Comparison of ENCODE assay signal across 8 cellular contexts in the genomic region with DNA sequence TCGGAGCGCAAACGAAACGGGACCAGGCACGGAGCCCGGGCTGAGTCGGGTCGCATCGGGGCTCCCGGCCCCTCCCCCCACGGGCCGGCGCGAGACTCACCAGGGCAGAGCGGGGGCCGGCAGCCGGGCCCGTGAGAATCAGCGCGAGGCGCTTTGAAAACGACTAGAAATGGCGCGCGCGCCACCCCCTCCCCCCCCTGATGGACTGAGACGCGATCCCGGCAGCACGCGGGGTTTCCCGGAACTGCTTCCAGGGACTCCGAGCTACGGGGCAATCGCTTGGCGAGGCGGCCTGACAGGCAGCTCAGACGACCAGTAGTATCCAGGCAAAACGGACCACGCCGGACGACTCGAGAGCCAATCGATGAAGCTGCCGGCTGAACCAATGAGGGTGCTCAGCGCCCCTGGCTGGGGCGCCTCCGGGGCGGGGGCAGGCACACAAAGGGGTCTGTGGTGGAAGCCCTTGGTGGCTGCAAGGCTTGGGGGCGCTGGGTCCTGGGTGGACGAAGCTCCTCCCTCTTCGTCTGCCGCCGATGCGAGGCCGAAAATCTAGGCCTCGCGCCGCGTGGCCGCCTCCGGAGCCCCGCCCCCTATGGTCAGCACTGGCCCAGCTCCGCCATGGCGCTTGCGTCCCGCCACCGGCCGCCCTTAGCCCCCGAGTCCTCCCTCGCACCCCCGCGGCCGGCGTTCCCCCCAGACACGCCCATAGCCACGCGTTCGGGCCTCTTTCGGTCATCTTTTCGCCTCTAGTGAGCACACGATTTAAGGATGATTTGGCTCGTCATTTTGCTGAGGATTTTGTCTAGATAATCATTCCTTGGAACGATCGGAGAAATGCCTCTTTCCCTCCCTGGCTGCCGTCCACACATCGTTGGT. TPM values are rescaled to one million over a fixed set of nuclear protein-coding genes. Genes with fewer than 3 reads are reported as not detected.
DNase-seq lines count a peak whose midpoint lies in the region; ATAC-seq and TF ChIP-seq lines count a peak whose summit lies in the region.

A gene (minus strand): TSS at position 174 of the 876 bp plus-strand sequence. CDS start 3,276 bp downstream, outside the sequence.

- H3F3A ChIP-seq in PC-3 (ENCODE audit: low read length, unreplicated experiment) = no peaks in the 10 kb centered on the region

- intact Hi-C loops in PC-3 (cut with micrococcal nuclease) (loop anchor here (1.0 kb wide), 2 partner anchors 24 to 60 kb away; no protein-coding TSS in a partner anchor), mucosa of descending colon (cut with DNase I, micrococcal nuclease) (no loop called here)

- H3K9me3 ChIP-seq in PC-3 (ENCODE audit: low read length) = no peaks in the 10 kb centered on the region
- H3K9me3 ChIP-seq in mucosa of descending colon = no peaks in the 10 kb centered on the region

- H3K4me2 ChIP-seq in PC-3 (ENCODE audit: low read length) = peak within 1 kb of the TSS; percentile 96

- H2AFZ ChIP-seq in PC-3 (ENCODE audit: low read length) = peak within 1 kb of the TSS; percentile 87

- ATAC-seq in GM21576 (IDR thresholded peaks at IDR 0.05; ENCODE audit: unreplicated experiment) (peak; percentile 92), PC-3 (peak; percentile 95), mucosa of descending colon (peak; percentile 94)

- POLR2A ChIA-PET in PC-3 (lab: Charles Lee; ENCODE audit: unreplicated experiment) = interaction anchor here (0.6 to 1.3 kb wide), 18 partner anchors 12 to 1904 kb away, joined by 3 to 59 read pairs (median 7); a partner anchor contains a TSS

- H4K20me1 ChIP-seq in PC-3 (ENCODE audit: low read length) = peaks cover 38% of the 10 kb centered on the region

- TF ChIP-seq RAD21 in Ishikawa (IDR thresholded peaks at IDR 0.05; ENCODE audit: low read depth) = no peak

- TF ChIP-seq CTCF in PC-3 (conservative IDR thresholded peaks at IDR 0.05; ENCODE audit: low read depth, low read length) (no peak), mucosa of descending colon (IDR thresholded peaks at IDR 0.05) (no peak)

- peak within 1 kb of the TSS; percentile 86 for H3K27ac ChIP-seq in PC-3 (ENCODE audit: low read length)
- peak within 1 kb of the TSS; percentile 89 for H3K27ac ChIP-seq in epithelial cell of prostate

- peak; percentile 99 for DNase-seq in DMS153 (lab: John Stamatoyannopoulos, UW)
- peak; percentile 99 for DNase-seq in PC-3
- peak; percentile 99 for DNase-seq in activated T-cell treated with anti-CD3 and anti-CD28 coated beads for 48 hours (ENCODE audit: low read depth)
- peak; percentile 99 for DNase-seq in epithelial cell of prostate (ENCODE audit: low read depth, low spot score)
- peak; percentile 100 for DNase-seq in mucosa of descending colon
- peak; percentile 99 for DNase-seq in stimulated activated CD8-positive, alpha-beta memory T cell treated with anti-CD3 and anti-CD28 coated beads, Interleukin-4, amount 100 ng/mL, for 24 hours (ENCODE audit: low read depth)

- no TSS peak for BruUV-seq in PC-3 (replicated peaks; lab: Mats Ljungman, UMichigan)

- peak; percentile 26; the same call in 1 of the 2 replicates for TF ChIP-seq EP300 in Ishikawa (IDR thresholded peaks at IDR 0.05; ENCODE audit: borderline replicate concordance)

- H3K4me1 ChIP-seq in PC-3 (ENCODE audit: insufficient read depth, low read length) (peaks cover 26% of the 10 kb centered on the region), mucosa of descending colon (ENCODE audit: low read depth) (peaks cover 25% of the 10 kb centered on the region)

- H3K9ac ChIP-seq in PC-3 (ENCODE audit: low read length) = peak within 1 kb of the TSS; percentile 97

- peaks cover 48% of the 10 kb centered on the region for H3K79me2 ChIP-seq in PC-3 (ENCODE audit: low read length)

- CTCF ChIA-PET in PC-3 (lab: Charles Lee) = interaction anchor here (0.6 to 1.7 kb wide), 4 partner anchors 25 to 184 kb away, joined by 6 to 14 read pairs (median 8); a partner anchor contains a TSS

- peak within 1 kb of the TSS; percentile 76 for H3K4me3 ChIP-seq in PC-3 (ENCODE audit: low read length)
- H3K4me3 ChIP-seq in mucosa of descending colon = peak within 1 kb of the TSS; percentile 94

- no peaks in the 10 kb centered on the region for H3K9me2 ChIP-seq in PC-3 (replicated peaks; ENCODE audit: low read length)

- peaks cover 8% of the 10 kb centered on the region for H3K36me3 ChIP-seq in PC-3 (ENCODE audit: low read depth, low read length)
- no peaks in the 10 kb centered on the region for H3K36me3 ChIP-seq in mucosa of descending colon (ENCODE audit: low read depth)

- no peaks in the 10 kb centered on the region for H3K27me3 ChIP-seq in PC-3 (ENCODE audit: low read length)

TF ChIP-seq in Ishikawa, 13 proteins besides CTCF, POLR2A, EP300 and RAD21:
- TF ChIP-seq ZBTB7A (IDR thresholded peaks at IDR 0.05; ENCODE audit: low read depth) (peak; percentile 86), CEBPB (IDR thresholded peaks at IDR 0.05) (no peak), NFIC (IDR thresholded peaks at IDR 0.05) (no peak), CREB1 (IDR thresholded peaks at IDR 0.05; ENCODE audit: low read depth) (peak; percentile 48; the same call in 1 of the 2 replicates), EGR1 (IDR thresholded peaks at IDR 0.05) (peak; percentile 36; the same call in 1 of the 2 replicates), FOXM1 (IDR thresholded peaks at IDR 0.05; ENCODE audit: borderline replicate concordance, low read depth) (no peak), YY1 (IDR thresholded peaks at IDR 0.05; ENCODE audit: low read depth) (peak; percentile 89), TCF12 (IDR thresholded peaks at IDR 0.05; ENCODE audit: low read depth) (peak; percentile 34; the same call in 1 of the 2 replicates), TEAD4 (IDR thresholded peaks at IDR 0.05) (peak; percentile 42; the same call in 1 of the 2 replicates), TAF1 (IDR thresholded peaks at IDR 0.05; ENCODE audit: low read depth) (peak; percentile 70)
- TF ChIP-seq, protein P1, sequence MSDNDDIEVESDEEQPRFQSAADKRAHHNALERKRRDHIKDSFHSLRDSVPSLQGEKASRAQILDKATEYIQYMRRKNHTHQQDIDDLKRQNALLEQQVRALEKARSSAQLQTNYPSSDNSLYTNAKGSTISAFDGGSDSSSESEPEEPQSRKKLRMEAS (IDR thresholded peaks at IDR 0.05) = peak; percentile 85
- TF ChIP-seq, protein P2, sequence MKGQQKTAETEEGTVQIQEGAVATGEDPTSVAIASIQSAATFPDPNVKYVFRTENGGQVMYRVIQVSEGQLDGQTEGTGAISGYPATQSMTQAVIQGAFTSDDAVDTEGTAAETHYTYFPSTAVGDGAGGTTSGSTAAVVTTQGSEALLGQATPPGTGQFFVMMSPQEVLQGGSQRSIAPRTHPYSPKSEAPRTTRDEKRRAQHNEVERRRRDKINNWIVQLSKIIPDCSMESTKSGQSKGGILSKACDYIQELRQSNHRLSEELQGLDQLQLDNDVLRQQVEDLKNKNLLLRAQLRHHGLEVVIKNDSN (IDR thresholded peaks at IDR 0.05) = peak; percentile 40
- TF ChIP-seq, protein P3, sequence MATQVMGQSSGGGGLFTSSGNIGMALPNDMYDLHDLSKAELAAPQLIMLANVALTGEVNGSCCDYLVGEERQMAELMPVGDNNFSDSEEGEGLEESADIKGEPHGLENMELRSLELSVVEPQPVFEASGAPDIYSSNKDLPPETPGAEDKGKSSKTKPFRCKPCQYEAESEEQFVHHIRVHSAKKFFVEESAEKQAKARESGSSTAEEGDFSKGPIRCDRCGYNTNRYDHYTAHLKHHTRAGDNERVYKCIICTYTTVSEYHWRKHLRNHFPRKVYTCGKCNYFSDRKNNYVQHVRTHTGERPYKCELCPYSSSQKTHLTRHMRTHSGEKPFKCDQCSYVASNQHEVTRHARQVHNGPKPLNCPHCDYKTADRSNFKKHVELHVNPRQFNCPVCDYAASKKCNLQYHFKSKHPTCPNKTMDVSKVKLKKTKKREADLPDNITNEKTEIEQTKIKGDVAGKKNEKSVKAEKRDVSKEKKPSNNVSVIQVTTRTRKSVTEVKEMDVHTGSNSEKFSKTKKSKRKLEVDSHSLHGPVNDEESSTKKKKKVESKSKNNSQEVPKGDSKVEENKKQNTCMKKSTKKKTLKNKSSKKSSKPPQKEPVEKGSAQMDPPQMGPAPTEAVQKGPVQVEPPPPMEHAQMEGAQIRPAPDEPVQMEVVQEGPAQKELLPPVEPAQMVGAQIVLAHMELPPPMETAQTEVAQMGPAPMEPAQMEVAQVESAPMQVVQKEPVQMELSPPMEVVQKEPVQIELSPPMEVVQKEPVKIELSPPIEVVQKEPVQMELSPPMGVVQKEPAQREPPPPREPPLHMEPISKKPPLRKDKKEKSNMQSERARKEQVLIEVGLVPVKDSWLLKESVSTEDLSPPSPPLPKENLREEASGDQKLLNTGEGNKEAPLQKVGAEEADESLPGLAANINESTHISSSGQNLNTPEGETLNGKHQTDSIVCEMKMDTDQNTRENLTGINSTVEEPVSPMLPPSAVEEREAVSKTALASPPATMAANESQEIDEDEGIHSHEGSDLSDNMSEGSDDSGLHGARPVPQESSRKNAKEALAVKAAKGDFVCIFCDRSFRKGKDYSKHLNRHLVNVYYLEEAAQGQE (IDR thresholded peaks at IDR 0.05; ENCODE audit: low read depth) = peak; percentile 20; the same call in 1 of the 2 replicates

RNA-seq across cellular contexts. Expression of the gene that starts here (rescaled TPM):
- 141 and 193 TPM in 2 replicates for total RNA-seq in PC-3 (2014; rRNA removed)
- total RNA-seq in mucosa of descending colon = 100 to 1,000 TPM in 1 of 3 donors, 10 to 100 TPM in 2; 84.0 to 108 (median 96.6) TPM

Comparison
In these comparisons a context has a peak if more than half of its experiments do, and no peak if none do; other contexts are left out.
1. Peak in every context shown above with its lines: DNase-seq, ATAC-seq, H3K4me3 ChIP-seq and H3K27ac ChIP-seq.